ENCODE assay signal across 1 cellular context in genomic region chr5:38258319-38259061, GRCh38.
A peak's percentile ranks its signal among the peaks of the same experiment; 100 is the strongest.
TF ChIP-seq lines count a peak whose summit lies in the region.

Gene EGFLAM (plus strand): TSS chr5:38258559. CDS start chr5:38258755, 196 bp downstream.

TF ChIP-seq in HEK293, 187 proteins besides CTCF, POLR2A, EP300 and RAD21 (continued from another document and continues in another):
- TF ChIP-seq, protein P1, sequence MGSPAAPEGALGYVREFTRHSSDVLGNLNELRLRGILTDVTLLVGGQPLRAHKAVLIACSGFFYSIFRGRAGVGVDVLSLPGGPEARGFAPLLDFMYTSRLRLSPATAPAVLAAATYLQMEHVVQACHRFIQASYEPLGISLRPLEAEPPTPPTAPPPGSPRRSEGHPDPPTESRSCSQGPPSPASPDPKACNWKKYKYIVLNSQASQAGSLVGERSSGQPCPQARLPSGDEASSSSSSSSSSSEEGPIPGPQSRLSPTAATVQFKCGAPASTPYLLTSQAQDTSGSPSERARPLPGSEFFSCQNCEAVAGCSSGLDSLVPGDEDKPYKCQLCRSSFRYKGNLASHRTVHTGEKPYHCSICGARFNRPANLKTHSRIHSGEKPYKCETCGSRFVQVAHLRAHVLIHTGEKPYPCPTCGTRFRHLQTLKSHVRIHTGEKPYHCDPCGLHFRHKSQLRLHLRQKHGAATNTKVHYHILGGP (tag by site-specific recombination; IDR thresholded peaks at IDR 0.05): no peak
- TF ChIP-seq KLF9 (tag by site-specific recombination; IDR thresholded peaks at IDR 0.05; ENCODE audit: low read depth) (peak; percentile 68), OSR2 (tag by site-specific recombination; IDR thresholded peaks at IDR 0.05) (no peak), ZBTB8A (tag by site-specific recombination; IDR thresholded peaks at IDR 0.05) (peak; percentile 94), ZNF148 (tag by site-specific recombination; IDR thresholded peaks at IDR 0.05; ENCODE audit: borderline replicate concordance) (no peak), TCF7L2 (IDR thresholded peaks at IDR 0.05; ENCODE audit: borderline replicate concordance, low read depth, low read length) (no peak), ZNF302 (tag by site-specific recombination; IDR thresholded peaks at IDR 0.05; ENCODE audit: low read depth) (no peak), ZBTB1 (tag by site-specific recombination; IDR thresholded peaks at IDR 0.05) (no peak), ZNF211 (tag by site-specific recombination; IDR thresholded peaks at IDR 0.05; ENCODE audit: low read depth) (no peak), SP7 (tag by site-specific recombination; IDR thresholded peaks at IDR 0.05) (no peak), EGR2 (tag by site-specific recombination; IDR thresholded peaks at IDR 0.05; ENCODE audit: low read depth) (peak; percentile 88), ZBTB48 (tag by site-specific recombination; IDR thresholded peaks at IDR 0.05) (no peak), PATZ1 (tag by site-specific recombination; IDR thresholded peaks at IDR 0.05) (peak; percentile 83; the same call in 1 of the 2 replicates), HOXC10 (CRISPR knock-in tag; IDR thresholded peaks at IDR 0.05) (no peak), ZNF140 (tag by site-specific recombination; IDR thresholded peaks at IDR 0.05) (no peak), MYNN (tag by site-specific recombination; IDR thresholded peaks at IDR 0.05; ENCODE audit: borderline replicate concordance) (no peak), KLF8 (tag by site-specific recombination; IDR thresholded peaks at IDR 0.05) (peak; percentile 83), ZNF521 (tag by site-specific recombination; IDR thresholded peaks at IDR 0.05) (no peak), ZNF747 (tag by site-specific recombination; IDR thresholded peaks at IDR 0.05) (no peak), ZNF670 (tag by site-specific recombination; IDR thresholded peaks at IDR 0.05; ENCODE audit: low read depth) (no peak), ZNF558 (tag by site-specific recombination; IDR thresholded peaks at IDR 0.05) (no peak), ZNF335 (tag by site-specific recombination; conservative IDR thresholded peaks at IDR 0.05) (peak; percentile 84), SETDB1 (IDR thresholded peaks at IDR 0.05; ENCODE audit: insufficient read length, low read length) (no peak), ZFP37 (tag by site-specific recombination; IDR thresholded peaks at IDR 0.05) (peak; percentile 70; the same call in 1 of the 2 replicates), ZNF175 (tag by site-specific recombination; IDR thresholded peaks at IDR 0.05) (no peak), ZNF701 (tag by site-specific recombination; IDR thresholded peaks at IDR 0.05) (no peak), YY2 (tag by site-specific recombination; IDR thresholded peaks at IDR 0.05) (no peak), ZNF350 (tag by site-specific recombination; IDR thresholded peaks at IDR 0.05) (no peak), ZNF416 (tag by site-specific recombination; IDR thresholded peaks at IDR 0.05) (no peak), ZNF239 (tag by site-specific recombination; IDR thresholded peaks at IDR 0.05) (no peak), ZNF169 (tag by site-specific recombination; IDR thresholded peaks at IDR 0.05) (no peak), ZNF2 (tag by site-specific recombination; IDR thresholded peaks at IDR 0.05) (peak; percentile 63; the same call in 1 of the 2 replicates), ZNF791 (tag by site-specific recombination; IDR thresholded peaks at IDR 0.05) (no peak), ZNF223 (tag by site-specific recombination; IDR thresholded peaks at IDR 0.05) (no peak), ZNF354C (tag by site-specific recombination; IDR thresholded peaks at IDR 0.05; ENCODE audit: borderline replicate concordance, low read depth) (no peak), ZNF404 (tag by site-specific recombination; IDR thresholded peaks at IDR 0.05) (no peak), ZNF157 (tag by site-specific recombination; IDR thresholded peaks at IDR 0.05) (no peak), ZEB2 (tag by site-specific recombination; IDR thresholded peaks at IDR 0.05) (peak; percentile 84), YY1 (tag by site-specific recombination; IDR thresholded peaks at IDR 0.05) (0 out of 2 replicates have a peak, but pooled peaks have one; percentile 42), ZNF600 (tag by site-specific recombination; IDR thresholded peaks at IDR 0.05) (peak; percentile 78), GLI4 (tag by site-specific recombination; IDR thresholded peaks at IDR 0.05) (0 out of 2 replicates have a peak, but pooled peaks have one; percentile 24), ZNF10 (tag by site-specific recombination; IDR thresholded peaks at IDR 0.05) (no peak), GFI1B (tag by site-specific recombination; IDR thresholded peaks at IDR 0.05) (no peak), SP3 (tag by site-specific recombination; IDR thresholded peaks at IDR 0.05) (peak; percentile 72), ZNF621 (tag by site-specific recombination; IDR thresholded peaks at IDR 0.05) (no peak), ZNF23 (tag by site-specific recombination; IDR thresholded peaks at IDR 0.05; ENCODE audit: borderline replicate concordance) (no peak), SALL2 (tag by site-specific recombination; IDR thresholded peaks at IDR 0.05; ENCODE audit: borderline replicate concordance) (no peak), ZNF24 (tag by site-specific recombination; IDR thresholded peaks at IDR 0.05) (no peak)
- TF ChIP-seq, protein P2, sequence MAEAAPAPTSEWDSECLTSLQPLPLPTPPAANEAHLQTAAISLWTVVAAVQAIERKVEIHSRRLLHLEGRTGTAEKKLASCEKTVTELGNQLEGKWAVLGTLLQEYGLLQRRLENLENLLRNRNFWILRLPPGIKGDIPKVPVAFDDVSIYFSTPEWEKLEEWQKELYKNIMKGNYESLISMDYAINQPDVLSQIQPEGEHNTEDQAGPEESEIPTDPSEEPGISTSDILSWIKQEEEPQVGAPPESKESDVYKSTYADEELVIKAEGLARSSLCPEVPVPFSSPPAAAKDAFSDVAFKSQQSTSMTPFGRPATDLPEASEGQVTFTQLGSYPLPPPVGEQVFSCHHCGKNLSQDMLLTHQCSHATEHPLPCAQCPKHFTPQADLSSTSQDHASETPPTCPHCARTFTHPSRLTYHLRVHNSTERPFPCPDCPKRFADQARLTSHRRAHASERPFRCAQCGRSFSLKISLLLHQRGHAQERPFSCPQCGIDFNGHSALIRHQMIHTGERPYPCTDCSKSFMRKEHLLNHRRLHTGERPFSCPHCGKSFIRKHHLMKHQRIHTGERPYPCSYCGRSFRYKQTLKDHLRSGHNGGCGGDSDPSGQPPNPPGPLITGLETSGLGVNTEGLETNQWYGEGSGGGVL (tag by site-specific recombination; IDR thresholded peaks at IDR 0.05): peak; percentile 33; the same call in 1 of the 2 replicates
- TF ChIP-seq, protein P3, sequence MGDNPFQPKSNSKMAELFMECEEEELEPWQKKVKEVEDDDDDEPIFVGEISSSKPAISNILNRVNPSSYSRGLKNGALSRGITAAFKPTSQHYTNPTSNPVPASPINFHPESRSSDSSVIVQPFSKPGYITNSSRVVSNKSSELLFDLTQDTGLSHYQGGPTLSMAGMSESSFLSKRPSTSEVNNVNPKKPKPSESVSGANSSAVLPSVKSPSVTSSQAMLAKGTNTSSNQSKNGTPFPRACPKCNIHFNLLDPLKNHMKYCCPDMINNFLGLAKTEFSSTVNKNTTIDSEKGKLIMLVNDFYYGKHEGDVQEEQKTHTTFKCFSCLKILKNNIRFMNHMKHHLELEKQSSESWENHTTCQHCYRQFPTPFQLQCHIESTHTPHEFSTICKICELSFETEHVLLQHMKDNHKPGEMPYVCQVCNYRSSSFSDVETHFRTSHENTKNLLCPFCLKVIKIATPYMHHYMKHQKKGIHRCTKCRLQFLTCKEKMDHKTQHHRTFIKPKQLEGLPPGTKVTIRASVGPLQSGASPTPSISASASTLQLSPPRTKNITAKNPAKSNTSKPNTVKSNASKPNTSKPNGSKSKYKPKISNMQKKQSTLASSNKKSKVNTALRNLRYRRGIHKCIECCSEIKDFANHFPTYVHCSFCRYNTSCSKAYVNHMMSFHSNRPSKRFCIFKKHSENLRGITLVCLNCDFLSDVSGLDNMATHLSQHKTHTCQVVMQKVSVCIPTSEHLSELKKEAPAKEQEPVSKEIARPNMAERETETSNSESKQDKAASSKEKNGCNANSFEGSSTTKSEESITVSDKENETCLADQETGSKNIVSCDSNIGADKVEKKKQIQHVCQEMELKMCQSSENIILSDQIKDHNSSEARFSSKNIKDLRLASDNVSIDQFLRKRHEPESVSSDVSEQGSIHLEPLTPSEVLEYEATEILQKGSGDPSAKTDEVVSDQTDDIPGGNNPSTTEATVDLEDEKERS (tag by site-specific recombination; IDR thresholded peaks at IDR 0.05): no peak
- TF ChIP-seq, protein P4, sequence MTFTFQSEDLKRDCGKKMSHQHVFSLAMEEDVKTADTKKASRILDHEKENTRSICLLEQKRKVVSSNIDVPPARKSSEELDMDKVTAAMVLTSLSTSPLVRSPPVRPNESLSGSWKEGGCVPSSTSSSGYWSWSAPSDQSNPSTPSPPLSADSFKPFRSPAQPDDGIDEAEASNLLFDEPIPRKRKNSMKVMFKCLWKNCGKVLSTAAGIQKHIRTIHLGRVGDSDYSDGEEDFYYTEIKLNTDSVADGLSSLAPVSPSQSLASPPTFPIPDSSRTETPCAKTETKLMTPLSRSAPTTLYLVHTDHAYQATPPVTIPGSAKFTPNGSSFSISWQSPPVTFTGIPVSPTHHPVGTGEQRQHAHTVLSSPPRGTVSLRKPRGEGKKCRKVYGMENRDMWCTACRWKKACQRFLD (tag by site-specific recombination; IDR thresholded peaks at IDR 0.05): no peak
- TF ChIP-seq, protein P5, sequence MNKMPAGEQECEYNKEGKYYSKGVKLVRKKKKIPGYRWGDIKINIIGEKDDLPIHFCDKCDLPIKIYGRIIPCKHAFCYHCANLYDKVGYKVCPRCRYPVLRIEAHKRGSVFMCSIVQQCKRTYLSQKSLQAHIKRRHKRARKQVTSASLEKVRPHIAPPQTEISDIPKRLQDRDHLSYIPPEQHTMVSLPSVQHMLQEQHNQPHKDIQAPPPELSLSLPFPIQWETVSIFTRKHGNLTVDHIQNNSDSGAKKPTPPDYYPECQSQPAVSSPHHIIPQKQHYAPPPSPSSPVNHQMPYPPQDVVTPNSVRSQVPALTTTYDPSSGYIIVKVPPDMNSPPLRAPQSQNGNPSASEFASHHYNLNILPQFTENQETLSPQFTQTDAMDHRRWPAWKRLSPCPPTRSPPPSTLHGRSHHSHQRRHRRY (tag by site-specific recombination; IDR thresholded peaks at IDR 0.05): no peak
- TF ChIP-seq, protein P6, sequence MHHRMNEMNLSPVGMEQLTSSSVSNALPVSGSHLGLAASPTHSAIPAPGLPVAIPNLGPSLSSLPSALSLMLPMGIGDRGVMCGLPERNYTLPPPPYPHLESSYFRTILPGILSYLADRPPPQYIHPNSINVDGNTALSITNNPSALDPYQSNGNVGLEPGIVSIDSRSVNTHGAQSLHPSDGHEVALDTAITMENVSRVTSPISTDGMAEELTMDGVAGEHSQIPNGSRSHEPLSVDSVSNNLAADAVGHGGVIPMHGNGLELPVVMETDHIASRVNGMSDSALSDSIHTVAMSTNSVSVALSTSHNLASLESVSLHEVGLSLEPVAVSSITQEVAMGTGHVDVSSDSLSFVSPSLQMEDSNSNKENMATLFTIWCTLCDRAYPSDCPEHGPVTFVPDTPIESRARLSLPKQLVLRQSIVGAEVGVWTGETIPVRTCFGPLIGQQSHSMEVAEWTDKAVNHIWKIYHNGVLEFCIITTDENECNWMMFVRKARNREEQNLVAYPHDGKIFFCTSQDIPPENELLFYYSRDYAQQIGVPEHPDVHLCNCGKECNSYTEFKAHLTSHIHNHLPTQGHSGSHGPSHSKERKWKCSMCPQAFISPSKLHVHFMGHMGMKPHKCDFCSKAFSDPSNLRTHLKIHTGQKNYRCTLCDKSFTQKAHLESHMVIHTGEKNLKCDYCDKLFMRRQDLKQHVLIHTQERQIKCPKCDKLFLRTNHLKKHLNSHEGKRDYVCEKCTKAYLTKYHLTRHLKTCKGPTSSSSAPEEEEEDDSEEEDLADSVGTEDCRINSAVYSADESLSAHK (tag by site-specific recombination; IDR thresholded peaks at IDR 0.05): no peak
